Comparison of ENCODE assay signal across 17 cellular contexts in the genomic region with DNA sequence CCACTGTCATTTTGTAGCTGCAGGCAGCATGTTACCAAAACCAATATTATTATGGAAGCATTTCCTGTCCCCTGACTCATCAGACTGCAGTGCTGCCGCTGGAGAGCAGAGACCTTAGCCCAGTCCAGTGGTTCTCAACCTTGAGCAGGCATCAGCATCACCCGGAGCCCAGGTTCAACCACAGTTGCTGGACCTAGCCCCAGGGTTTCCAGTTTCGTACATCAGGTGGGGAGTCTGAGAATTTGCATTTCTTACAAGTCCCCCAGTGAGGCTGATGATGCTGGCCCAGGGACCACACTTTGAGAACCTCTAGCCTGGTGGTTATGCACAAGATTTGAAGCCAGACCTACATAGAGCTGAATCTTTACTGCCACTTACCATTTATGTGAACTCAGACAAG. TPM values are rescaled to one million over a fixed set of nuclear protein-coding genes. Genes with fewer than 3 reads are reported as not detected.
DNase-seq lines count a peak whose midpoint lies in the region; ATAC-seq, FAIRE-seq and TF ChIP-seq lines count a peak whose summit lies in the region.
"Had no signal": no experiment of that assay in that cellular context is flagged by ENCODE, and none has a peak within 500 bp of the region (broad histone marks: within the 10 kb centered on the region; RNA-seq: fewer than 3 reads in every experiment).

No MANE protein-coding gene starts in this region.

- peak; percentile 58 for ATAC-seq in GM19043 (IDR thresholded peaks at IDR 0.05; ENCODE audit: low read depth, unreplicated experiment)
- ATAC-seq in HG02571 (IDR thresholded peaks at IDR 0.05; ENCODE audit: unreplicated experiment), result peak; percentile 53
- ATAC-seq in HG03280 (IDR thresholded peaks at IDR 0.05; ENCODE audit: unreplicated experiment), result peak; percentile 53
- ATAC-seq: heart right ventricle, left colon had no signal

- peaks cover 47% of the 10 kb centered on the region for H3K4me1 Mint-ChIP-seq in CD14-positive monocyte

- DNase-seq in CD14-positive monocyte (ENCODE audit: low spot score), result no peak
- DNase-seq in inferior parietal cortex (ENCODE audit: extremely low spot score), result no peak
- no peak for DNase-seq in HuH-7.5 (ENCODE audit: low spot score)
- DNase-seq in frontal cortex (ENCODE audit: low spot score in 2 of 2), result no peak
- DNase-seq in activated gamma-delta T cell treated with Interleukin-2 at 50 U/mL for 16 hours, result no peak
- DNase-seq: activated CD8-positive, alpha-beta memory T cell treated with anti-CD3 and anti-CD28 coated beads, Interleukin-2, amount 50 U/mL, for 48 hours; Calu3; cerebellar nuclear complex; heart right ventricle; left colon; NCI-H1417; NCI-H446; WERI-Rb-1 had no signal

- TF ChIP-seq CTCF in CD14-positive monocyte (IDR thresholded peaks at IDR 0.05), result no peak

- H3K27me3 Mint-ChIP-seq in CD14-positive monocyte (ENCODE audit: low read depth in 3 of 3), result peaks cover 0 to 5% (median 0%) of the 10 kb centered on the region in 3 donors

- H3K36me3 Mint-ChIP-seq in CD14-positive monocyte, result peaks cover 58 to 60% of the 10 kb centered on the region in 2 donors

- peaks cover 0 to 1% (median 0%) of the 10 kb centered on the region in 7 donors for H3K9me3 Mint-ChIP-seq in CD14-positive monocyte

- no peak overlapping the region for H3K4me3 Mint-ChIP-seq in CD14-positive monocyte

- H3K27ac Mint-ChIP-seq in CD14-positive monocyte, result peak overlapping the region; percentile 28 to 89 (median 70)

- no peak for FAIRE-seq in frontal cortex (lab: Jason Lieb, UNC)

- intact Hi-C loops in CD14-positive monocyte (cut with micrococcal nuclease), result no loop called here

RNA-seq across cellular contexts. Expression of gene LY86, which starts 47.3 kb away (rescaled TPM):
- 100 to 1,000 TPM; 454 to 609 TPM for polyA plus RNA-seq in CD14-positive monocyte
- 2.9 TPM for total RNA-seq in frontal cortex
- total RNA-seq: A673, Calu3 had no signal
